In the genomic region with DNA sequence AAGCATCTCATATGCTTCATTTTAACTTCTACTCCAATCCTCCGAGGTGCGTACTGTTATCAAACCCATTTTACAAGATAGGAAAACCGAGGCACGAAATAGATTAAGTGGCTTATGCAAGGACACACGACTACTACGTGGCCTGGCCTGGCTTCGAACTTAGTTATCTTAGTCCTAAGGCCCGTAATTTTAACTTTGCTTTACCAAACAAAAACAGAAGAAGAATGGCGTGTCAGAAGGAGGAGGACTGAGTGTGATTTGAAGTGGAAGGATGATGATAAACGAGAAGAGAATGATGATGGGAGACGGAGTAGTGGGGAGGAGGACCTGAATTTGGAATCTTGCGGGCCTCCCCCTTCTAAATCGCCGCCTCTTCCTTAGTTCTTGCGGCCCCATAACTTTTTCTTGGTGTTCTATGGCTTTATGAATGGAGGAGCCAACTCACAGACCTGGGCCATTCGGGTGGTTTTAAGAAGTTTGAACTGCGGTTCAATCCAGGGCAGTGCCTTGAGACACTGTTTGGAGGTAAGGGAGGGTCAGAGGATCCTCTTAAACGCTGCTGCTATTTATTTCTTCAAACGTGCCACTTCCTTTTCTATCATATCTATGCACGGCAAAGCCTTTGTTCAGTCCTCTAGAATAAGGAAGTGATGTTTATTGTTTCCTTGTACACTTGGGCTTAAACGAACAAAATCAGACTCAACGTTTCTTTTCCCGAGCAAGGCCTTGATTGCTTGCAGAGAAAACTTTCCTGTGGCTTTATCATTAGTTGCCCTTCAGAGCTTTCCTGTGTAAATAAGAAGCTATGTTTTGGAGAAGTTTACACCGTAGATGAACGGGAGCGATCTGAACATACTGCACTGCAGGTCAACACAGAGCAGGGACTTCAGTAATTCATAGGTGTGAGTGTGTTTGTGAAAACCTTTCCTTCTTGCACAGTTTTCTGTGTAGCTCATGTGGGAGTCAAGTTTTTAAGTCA, we compare ENCODE assay signal across 8 cellular contexts. TPM values are rescaled to one million over a fixed set of nuclear protein-coding genes. Genes with fewer than 3 reads are reported as not detected.
A peak's percentile ranks its signal among the peaks of the same experiment; 100 is the strongest.
DNase-seq lines count a peak whose midpoint lies in the region; ATAC-seq, FAIRE-seq and TF ChIP-seq lines count a peak whose summit lies in the region.

No MANE protein-coding gene starts in this region.

- H3K36me3 Mint-ChIP-seq in CD4-positive, CD25-positive, alpha-beta regulatory T cell = peaks cover 15% of the 10 kb centered on the region
- peaks cover 22% of the 10 kb centered on the region for H3K36me3 Mint-ChIP-seq in T-helper 1 cell treated with Interleukin-12 subunit alpha and Interleukin-12 subunit beta and Interleukin-4 antibody, amounts not matched to agents 30 μg/mL and 1 μg/mL, for 36 hours (ENCODE audit: low read depth)

- H3K27ac Mint-ChIP-seq in CD4-positive, CD25-positive, alpha-beta regulatory T cell = peak overlapping the region; percentile 97 to 100 (median 98)
- peak overlapping the region; percentile 99 for H3K27ac Mint-ChIP-seq in T-helper 1 cell treated with Interleukin-12 subunit alpha and Interleukin-12 subunit beta and Interleukin-4 antibody, amounts not matched to agents 30 μg/mL and 1 μg/mL, for 36 hours

- peak in 2 of 3 donors; percentile 47 to 66 for DNase-seq in CD4-positive, CD25-positive, alpha-beta regulatory T cell
- peak; percentile 57 for DNase-seq in endothelial cell of umbilical vein (ENCODE audit: low read depth, low spot score)
- DNase-seq in NCI-H2171 (lab: John Stamatoyannopoulos, UW) = no peak
- DNase-seq in GDM1 (lab: John Stamatoyannopoulos, UW) = no peak

- peaks cover 9% of the 10 kb centered on the region for H3K36me3 ChIP-seq in CD4-positive, CD25-positive, alpha-beta regulatory T cell (ENCODE audit: control insufficient read depth, insufficient read depth, low read length)
- H3K36me3 ChIP-seq in HEK293 (ENCODE audit: control insufficient read depth in 2 of 2, insufficient read depth in 1 of 2, low read length in 2 of 2) (peaks cover 8 to 17% of the 10 kb centered on the region in 2 experiments; a peak in 2 of 3 replicates), endothelial cell of umbilical vein (ENCODE audit: control insufficient read depth in 2 of 2, extremely low read depth in 1 of 2, insufficient read depth in 2 of 2, low read length in 2 of 2) (peaks cover 5 to 6% of the 10 kb centered on the region in 2 experiments), neuron (ENCODE audit: insufficient read depth, low read length) (peaks cover 14% of the 10 kb centered on the region)

- BruUV-seq in endothelial cell of umbilical vein (replicated peaks; lab: Mats Ljungman, UMichigan) = TSS peak; percentile 34

- H3K4me2 ChIP-seq in endothelial cell of umbilical vein (ENCODE audit: insufficient read depth, low read length) = peak overlapping the region; percentile 90

- H3K4me3 Mint-ChIP-seq in CD4-positive, CD25-positive, alpha-beta regulatory T cell = peak overlapping the region; percentile 92 to 96 (median 94)
- H3K4me3 Mint-ChIP-seq in T-helper 1 cell treated with Interleukin-12 subunit alpha and Interleukin-12 subunit beta and Interleukin-4 antibody, amounts not matched to agents 30 μg/mL and 1 μg/mL, for 36 hours = peak overlapping the region; percentile 94

- H3K4me3 ChIP-seq in CD4-positive, CD25-positive, alpha-beta regulatory T cell (ENCODE audit: low read depth, low read length) = peak overlapping the region; percentile 97
- peak overlapping the region; percentile 90 for H3K4me3 ChIP-seq in HEK293 (ENCODE audit: low read depth, low read length)
- H3K4me3 ChIP-seq in endothelial cell of umbilical vein (replicated peaks in 1 of 3; ENCODE audit: insufficient read depth in 1 of 3, low read depth in 1 of 3, low read length in 3 of 3) = peak overlapping the region; percentile 94 to 100 (median 95)
- H3K4me3 ChIP-seq in neuron (ENCODE audit: low read length) = peak overlapping the region; percentile 94

- no peak for ATAC-seq in CD4-positive, CD25-positive, alpha-beta regulatory T cell (ENCODE audit: low read depth in 2 of 2)
- ATAC-seq in GM19455 (IDR thresholded peaks at IDR 0.05; ENCODE audit: unreplicated experiment) = no peak

- peaks cover 54% of the 10 kb centered on the region for H3K4me1 ChIP-seq in CD4-positive, CD25-positive, alpha-beta regulatory T cell (ENCODE audit: control insufficient read depth, insufficient read depth, low read length, poor library complexity, severe bottlenecking)
- H3K4me1 ChIP-seq in HEK293 (ENCODE audit: control insufficient read depth, insufficient read depth, low read length) (0 out of 2 replicates have a peak, but pooled peaks cover 3% of the 10 kb centered on the region), endothelial cell of umbilical vein (ENCODE audit: control insufficient read depth, extremely low read depth, insufficient read depth, low read length) (peaks cover 27% of the 10 kb centered on the region), neuron (ENCODE audit: insufficient read depth, low read length) (peaks cover 21% of the 10 kb centered on the region)

- no peak for TF ChIP-seq POLR2A in endothelial cell of umbilical vein (IDR thresholded peaks at IDR 0.05; ENCODE audit: low read depth, low read length)

- no peaks in the 10 kb centered on the region for H3K9me3 Mint-ChIP-seq in CD4-positive, CD25-positive, alpha-beta regulatory T cell
- H3K9me3 Mint-ChIP-seq in T-helper 1 cell treated with Interleukin-12 subunit alpha and Interleukin-12 subunit beta and Interleukin-4 antibody, amounts not matched to agents 30 μg/mL and 1 μg/mL, for 36 hours = no peaks in the 10 kb centered on the region

- no peaks in the 10 kb centered on the region for H3K27me3 Mint-ChIP-seq in CD4-positive, CD25-positive, alpha-beta regulatory T cell
- H3K27me3 Mint-ChIP-seq in T-helper 1 cell treated with Interleukin-12 subunit alpha and Interleukin-12 subunit beta and Interleukin-4 antibody, amounts not matched to agents 30 μg/mL and 1 μg/mL, for 36 hours (ENCODE audit: low read depth) = no peaks in the 10 kb centered on the region

- H2AFZ ChIP-seq in endothelial cell of umbilical vein (ENCODE audit: low read depth, low read length) (peak overlapping the region; percentile 63), neuron (ENCODE audit: low read depth, low read length) (no peak overlapping the region)

- H3K27me3 ChIP-seq in CD4-positive, CD25-positive, alpha-beta regulatory T cell (ENCODE audit: control insufficient read depth, insufficient read depth, low read length) = no peaks in the 10 kb centered on the region
- H3K27me3 ChIP-seq in endothelial cell of umbilical vein (ENCODE audit: control insufficient read depth in 2 of 2, insufficient read depth in 2 of 2, low read length in 2 of 2) (no peaks in the 10 kb centered on the region), neuron (ENCODE audit: insufficient read depth, low read length) (no peaks in the 10 kb centered on the region)

- intact Hi-C loops in endothelial cell of umbilical vein (cut with micrococcal nuclease) = loop anchor here (1.0 to 10.0 kb wide), 8 partner anchors 46 to 574 kb away; partner anchors contain the start of genes GEMIN5, LARP1 and SAP30L

- H3K9me3 ChIP-seq in CD4-positive, CD25-positive, alpha-beta regulatory T cell (ENCODE audit: control insufficient read depth in 2 of 2, low read length in 2 of 2) = no peaks in the 10 kb centered on the region
- no peaks in the 10 kb centered on the region for H3K9me3 ChIP-seq in HEK293 (ENCODE audit: control insufficient read depth, insufficient read depth, low read depth, low read length)
- H3K9me3 ChIP-seq in endothelial cell of umbilical vein (replicated peaks; ENCODE audit: control insufficient read depth, insufficient read depth, low read length) = no peaks in the 10 kb centered on the region
- no peaks in the 10 kb centered on the region for H3K9me3 ChIP-seq in neuron (ENCODE audit: low read length)

- CTCF ChIA-PET in HEK293 (lab: Yijun Ruan, JAX) (no interaction called here), endothelial cell of umbilical vein (lab: Charles Lee) (interaction anchor here (0.9 to 1.6 kb wide), 3 partner anchors 9 to 208 kb away, joined by 3 to 7 read pairs (median 3); no protein-coding TSS in a partner anchor)

- dilution Hi-C loops in endothelial cell of umbilical vein (cut with MboI; ENCODE audit: extremely low pct_ligation_motif_present, low sequenced_read_pairs) = no loop called here

- peaks cover 19 to 52% (median 40%) of the 10 kb centered on the region in 4 donors for H3K4me1 Mint-ChIP-seq in CD4-positive, CD25-positive, alpha-beta regulatory T cell
- H3K4me1 Mint-ChIP-seq in T-helper 1 cell treated with Interleukin-12 subunit alpha and Interleukin-12 subunit beta and Interleukin-4 antibody, amounts not matched to agents 30 μg/mL and 1 μg/mL, for 36 hours (ENCODE audit: low read depth) = peaks cover 37% of the 10 kb centered on the region

- peaks cover 55% of the 10 kb centered on the region for H3K79me2 ChIP-seq in endothelial cell of umbilical vein (ENCODE audit: control insufficient read depth, insufficient read depth, low read length)

- POLR2A ChIA-PET in HEK293 (lab: Yijun Ruan, JAX) = interaction anchor here (0.7 to 1.8 kb wide), 3 partner anchors 8 to 14 kb away, joined by 3 to 7 read pairs (median 6); no protein-coding TSS in a partner anchor
- POLR2A ChIA-PET in endothelial cell of umbilical vein (lab: Charles Lee) = interaction anchor here (0.9 to 2.1 kb wide), 2 partner anchors 23 to 78 kb away, joined by 5 to 8 read pairs; partner anchors contain the start of gene GEMIN5

- FAIRE-seq in endothelial cell of umbilical vein (lab: Jason Lieb, UNC) = peak; percentile 80

- H4K20me1 ChIP-seq in endothelial cell of umbilical vein (replicated peaks; ENCODE audit: control insufficient read depth, extremely low read depth, insufficient read depth, low read length) = peaks cover 3% of the 10 kb centered on the region

- H3K27ac ChIP-seq in CD4-positive, CD25-positive, alpha-beta regulatory T cell (ENCODE audit: insufficient read depth, low read length, poor library complexity, severe bottlenecking) = peak overlapping the region; percentile 99
- H3K27ac ChIP-seq in HEK293 (ENCODE audit: extremely low read depth, low read depth, low read length) (peak overlapping the region; percentile 89; the same call in 1 of the 2 replicates), endothelial cell of umbilical vein (ENCODE audit: insufficient read depth, low read depth, low read length) (peak overlapping the region; percentile 95)

- H3K9ac ChIP-seq in endothelial cell of umbilical vein (replicated peaks; ENCODE audit: extremely low read depth, insufficient read depth, low read length) = peak overlapping the region; percentile 98

- no peaks in the 10 kb centered on the region for H3K9me1 ChIP-seq in endothelial cell of umbilical vein (replicated peaks; ENCODE audit: control insufficient read depth, extremely low read depth, insufficient read depth, low read length)

- TF ChIP-seq CTCF in HEK293 (tag by site-specific recombination; IDR thresholded peaks at IDR 0.05) (no peak), endothelial cell of umbilical vein (IDR thresholded peaks at IDR 0.05; ENCODE audit: extremely low read depth in 1 of 2, insufficient read depth in 1 of 2, low read depth in 1 of 2, low read length in 2 of 2) (no peak)

RNA-seq across cellular contexts. Expression of gene CNOT8, which starts 0.8 kb away (rescaled TPM):
- 121 TPM for total RNA-seq in CD4-positive, CD25-positive, alpha-beta regulatory T cell
- 100 to 1,000 TPM; 173 to 199 (median 184) TPM for polyA plus RNA-seq in CD4-positive, CD25-positive, alpha-beta regulatory T cell
- total RNA-seq in endothelial cell of umbilical vein = 53.7 and 57.0 TPM in 2 replicates
- 34.6 and 42.6 TPM in 2 replicates for polyA plus RNA-seq in endothelial cell of umbilical vein
- polyA plus RNA-seq in endothelial cell of umbilical vein (2011; cell fraction: cytosol; rRNA removed) = 47.8 and 48.2 TPM in 2 replicates
- polyA plus RNA-seq in endothelial cell of umbilical vein (2011; cell fraction: nucleus; rRNA removed) = 56.0 and 61.1 TPM in 2 replicates
- 40.6 and 55.9 TPM in 2 replicates for polyA plus RNA-seq in endothelial cell of umbilical vein (2012)
- polyA minus RNA-seq in endothelial cell of umbilical vein = 62.7 and 64.2 TPM in 2 replicates
- 32.9 TPM for polyA minus RNA-seq in endothelial cell of umbilical vein (2011; cell fraction: cytosol; rRNA and poly(A)+ RNA removed)
- polyA minus RNA-seq in endothelial cell of umbilical vein (2011; cell fraction: nucleus; rRNA and poly(A)+ RNA removed) = 23.5 and 24.0 TPM in 2 replicates

RNA-seq across cellular contexts. Expression of gene FAXDC2, which starts 8.9 kb away (rescaled TPM):
- 4.0 TPM for total RNA-seq in CD4-positive, CD25-positive, alpha-beta regulatory T cell
- polyA plus RNA-seq in CD4-positive, CD25-positive, alpha-beta regulatory T cell = under 1 TPM in 2 of 4 donors, not detected in 2; 0.21 to 0.40 TPM
- 5.8 and 8.3 TPM in 2 replicates for total RNA-seq in endothelial cell of umbilical vein
- polyA plus RNA-seq in endothelial cell of umbilical vein = 12.0 and 13.4 TPM in 2 replicates
- 6.5 and 6.9 TPM in 2 replicates for polyA plus RNA-seq in endothelial cell of umbilical vein (2011; cell fraction: cytosol; rRNA removed)
- 11.8 and 15.0 TPM in 2 replicates for polyA plus RNA-seq in endothelial cell of umbilical vein (2011; cell fraction: nucleus; rRNA removed)
- 3.4 and 4.9 TPM in 2 replicates for polyA plus RNA-seq in endothelial cell of umbilical vein (2012)
- polyA minus RNA-seq in endothelial cell of umbilical vein = 23.7 and 32.5 TPM in 2 replicates
- polyA minus RNA-seq in endothelial cell of umbilical vein (2011; cell fraction: cytosol; rRNA and poly(A)+ RNA removed) = not detected
- 10.7 and 12.4 TPM in 2 replicates for polyA minus RNA-seq in endothelial cell of umbilical vein (2011; cell fraction: nucleus; rRNA and poly(A)+ RNA removed)

Comparison
In these comparisons a context has a peak if more than half of its experiments do, and no peak if none do; other contexts are left out.
1. DNase-seq: peak in CD4-positive, CD25-positive, alpha-beta regulatory T cell (2 of 3) and endothelial cell of umbilical vein (single experiment); none in NCI-H2171 (single experiment) and GDM1 (single experiment).
2. Peak in every context shown above with its lines, with median percentiles within 50 percentile points of each other: H3K27ac ChIP-seq and H3K4me3 ChIP-seq.